ENCODE assay signal across 9 cellular contexts in genomic region chr4:155675709-155676429, GRCh38. TPM values are rescaled to one million over a fixed set of nuclear protein-coding genes. Genes with fewer than 3 reads are reported as not detected.
DNase-seq lines count a peak whose midpoint lies in the region; ATAC-seq, FAIRE-seq and TF ChIP-seq lines count a peak whose summit lies in the region.
"Had no signal": no experiment of that assay in that cellular context is flagged by ENCODE, and none has a peak within 500 bp of the region (broad histone marks: within the 10 kb centered on the region; RNA-seq: fewer than 3 reads in every experiment).

No MANE protein-coding gene starts in this region.

- peak overlapping the region in 1 of 4 donors; percentile 5 for H3K4me3 ChIP-seq in transverse colon

- 10 to 30% methylated on average over 2 of the region's 2 CpGs for WGBS in transverse colon (ENCODE audit: low coverage in 1 of 2), 2 donors

- no peak for FAIRE-seq in H54 (lab: Jason Lieb, UNC)

- H3K27me3 ChIP-seq in transverse colon: no peaks in the 10 kb centered on the region

- TF ChIP-seq POLR2A in transverse colon (IDR thresholded peaks at IDR 0.05) (no peak), H54 (IDR thresholded peaks at IDR 0.05; ENCODE audit: low read depth, low read length) (no peak)

- H3K9me3 ChIP-seq in transverse colon: no peaks in the 10 kb centered on the region

- in situ Hi-C loops in KBM-7 (cut with MboI; ENCODE audit: low pct_unique_long_range_greater_than_20kb, low sequenced_read_pairs): no loop called here
- in situ Hi-C loops in transverse colon (cut with MboI; ENCODE audit: low pct_ligation_motif_present in 1 of 4, low pct_unique_long_range_greater_than_20kb in 1 of 4, low sequenced_read_pairs in 3 of 4): no loop called here

- no peaks in the 10 kb centered on the region for H3K36me3 ChIP-seq in transverse colon

- peak; percentile 93 for ATAC-seq in GM21381 (IDR thresholded peaks at IDR 0.05; ENCODE audit: unreplicated experiment)

- intact Hi-C loops in transverse colon (cut with DNase I; ENCODE audit: low total_unique reads): no loop called here

- TF ChIP-seq CTCF in transverse colon (IDR thresholded peaks at IDR 0.05): no peak

- H3K4me1 ChIP-seq in transverse colon: peaks cover 0 to 46% (median 13%) of the 10 kb centered on the region in 4 donors

- TF ChIP-seq EP300 in transverse colon (IDR thresholded peaks at IDR 0.05; ENCODE audit: low read depth): no peak

- peak overlapping the region; percentile 39 to 87 (median 76) for H3K27ac ChIP-seq in transverse colon

- peak; percentile 97 for DNase-seq in KBM-7
- DNase-seq in globus pallidus (ENCODE audit: low spot score): peak; percentile 31
- no peak for DNase-seq in transverse colon
- no peak for DNase-seq in H54 (ENCODE audit: insufficient read length, low spot score)
- DNase-seq in KG1 (lab: John Stamatoyannopoulos, UW): no peak
- no peak for DNase-seq in NCI-H2029 treated with DMSO at 0.1 percent for 48 hours (lab: John Stamatoyannopoulos, UW)
- no peak for DNase-seq in stimulated activated CD4-positive, alpha-beta T cell treated with anti-CD3 and anti-CD28 coated beads, Interleukin-2, amount 100 ng/mL, for 24 hours

RNA-seq across cellular contexts. Expression of gene GUCY1A1, which starts 9.2 kb away (rescaled TPM):
- 10 to 100 TPM; 29.4 to 45.6 (median 32.7) TPM for total RNA-seq in transverse colon
- total RNA-seq: T-helper 2 cell treated with Interferon-gamma antibody and Interleukin-4, amounts not matched to agents 100 ng/mL and 5 ng/mL, for 36 hours had no signal

Comparison
In these comparisons a context has a peak if more than half of its experiments do, and no peak if none do; other contexts are left out.
1. DNase-seq: peak in KBM-7 (single experiment) and globus pallidus (single experiment); none in transverse colon (single experiment), H54 (single experiment), KG1 (single experiment), NCI-H2029 treated with DMSO at 0.1 percent for 48 hours (single experiment) and stimulated activated CD4-positive, alpha-beta T cell treated with anti-CD3 and anti-CD28 coated beads, Interleukin-2, amount 100 ng/mL, for 24 hours (0 of 2).